ENCODE assay signal across 17 cellular contexts in the genomic region with DNA sequence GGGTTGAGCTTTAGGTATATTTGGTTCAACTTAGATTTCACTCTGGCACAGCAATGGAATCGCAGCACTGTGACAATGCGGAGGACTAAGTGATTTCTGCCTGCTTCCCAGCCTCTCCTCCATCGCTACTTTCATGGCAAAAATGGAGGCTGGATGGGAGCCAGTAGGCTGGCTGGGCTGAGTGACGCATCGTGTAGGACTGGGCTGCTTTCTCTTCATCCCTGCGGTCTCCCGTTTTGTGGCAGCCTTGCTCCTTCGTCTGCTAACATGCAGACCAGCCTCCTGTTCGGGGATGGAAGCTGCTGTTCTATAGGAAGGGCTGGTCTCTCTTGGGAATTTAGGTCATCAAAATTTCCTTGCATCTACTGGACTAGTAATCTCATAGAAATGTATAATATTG. TPM values are rescaled to one million over a fixed set of nuclear protein-coding genes. Genes with fewer than 3 reads are reported as not detected.
DNase-seq lines count a peak whose midpoint lies in the region; ATAC-seq and TF ChIP-seq lines count a peak whose summit lies in the region.
"Had no signal": no experiment of that assay in that cellular context is flagged by ENCODE, and none has a peak within 500 bp of the region (broad histone marks: within the 10 kb centered on the region; RNA-seq: fewer than 3 reads in every experiment).

No MANE protein-coding gene starts in this region.

- TF ChIP-seq CTCF in cardiac fibroblast (IDR thresholded peaks at IDR 0.05; ENCODE audit: low read depth, low read length), result no peak

- peaks cover 10% of the 10 kb centered on the region for H3K9me3 Mint-ChIP-seq in stimulated activated memory B cell treated with anti-CD40 and anti-IgM and Interleukin-4, amounts not matched to agents 10 μg/mL and 1 μg/mL and 100 μg/mL, for 72 hours
- H3K9me3 Mint-ChIP-seq: natural killer cell treated with Interleukin-12 subunit alpha and Interleukin-12 subunit beta and Interleukin-15 and Interleukin-18, amount 100 ng/mL, for 72 hours had no signal

- H3K9me3 ChIP-seq in right cardiac atrium (ENCODE audit: control insufficient read depth, low read length), result no peaks in the 10 kb centered on the region

- ATAC-seq in right cardiac atrium, result peak; percentile 47 to 55
- ATAC-seq in stimulated activated memory B cell treated with anti-CD40 and anti-IgM and Interleukin-4, amounts not matched to agents 10 μg/mL and 1 μg/mL and 100 μg/mL, for 72 hours, result no peak
- ATAC-seq: activated CD4-positive, alpha-beta T cell treated with anti-CD3 and anti-CD28 coated beads for 36 hours; natural killer cell treated with Interleukin-12 subunit alpha and Interleukin-12 subunit beta and Interleukin-15 and Interleukin-18, amount 100 ng/mL, for 72 hours had no signal

- no peak overlapping the region for H3K4me3 Mint-ChIP-seq in stimulated activated memory B cell treated with anti-CD40 and anti-IgM and Interleukin-4, amounts not matched to agents 10 μg/mL and 1 μg/mL and 100 μg/mL, for 72 hours
- H3K4me3 Mint-ChIP-seq: activated CD4-positive, alpha-beta T cell treated with anti-CD3 and anti-CD28 coated beads for 36 hours; natural killer cell treated with Interleukin-12 subunit alpha and Interleukin-12 subunit beta and Interleukin-15 and Interleukin-18, amount 100 ng/mL, for 72 hours had no signal

- H3K36me3 Mint-ChIP-seq in stimulated activated memory B cell treated with anti-CD40 and anti-IgM and Interleukin-4, amounts not matched to agents 10 μg/mL and 1 μg/mL and 100 μg/mL, for 72 hours, result peaks cover 20% of the 10 kb centered on the region
- H3K36me3 Mint-ChIP-seq: natural killer cell treated with Interleukin-12 subunit alpha and Interleukin-12 subunit beta and Interleukin-15 and Interleukin-18, amount 100 ng/mL, for 72 hours had no signal

- 55% methylated on average over 9 of the region's 9 CpGs for WGBS in right cardiac atrium

- no peaks in the 10 kb centered on the region for H3K27me3 ChIP-seq in right cardiac atrium (ENCODE audit: control insufficient read depth, insufficient read depth)
- H3K27me3 ChIP-seq: ascending aorta, heart right ventricle, tibial artery had no signal

- H3K27ac ChIP-seq in right cardiac atrium (ENCODE audit: low read length), result no peak overlapping the region
- H3K27ac ChIP-seq: ascending aorta, heart right ventricle, tibial artery had no signal

- H3K4me1 ChIP-seq in right cardiac atrium (ENCODE audit: control insufficient read depth, insufficient read depth, low read length), result no peaks in the 10 kb centered on the region
- H3K4me1 ChIP-seq: ascending aorta, heart right ventricle, tibial artery had no signal

- DNase-seq in right cardiac atrium (peak in 1 of 3 donors; percentile 80), cardiac septum (ENCODE audit: low spot score) (no peak), cardiac fibroblast (ENCODE audit: low read depth in 2 of 2) (peak; percentile 50 to 77), myocyte (ENCODE audit: low read depth) (peak; percentile 86), NCI-H2081 treated with DMSO at 0.1 percent for 48 hours (lab: John Stamatoyannopoulos, UW) (no peak), NCI-H2196 (lab: John Stamatoyannopoulos, UW; ENCODE audit: unreplicated experiment) (no peak), GM19238 (ENCODE audit: insufficient read length, low spot score) (no peak)
- DNase-seq: activated CD4-positive, alpha-beta T cell treated with anti-CD3 and anti-CD28 coated beads for 36 hours; DMS153; heart right ventricle; KG1; left cardiac atrium had no signal

- no peak overlapping the region for H3K27ac Mint-ChIP-seq in stimulated activated memory B cell treated with anti-CD40 and anti-IgM and Interleukin-4, amounts not matched to agents 10 μg/mL and 1 μg/mL and 100 μg/mL, for 72 hours
- H3K27ac Mint-ChIP-seq: activated CD4-positive, alpha-beta T cell treated with anti-CD3 and anti-CD28 coated beads for 36 hours; natural killer cell treated with Interleukin-12 subunit alpha and Interleukin-12 subunit beta and Interleukin-15 and Interleukin-18, amount 100 ng/mL, for 72 hours had no signal

- intact Hi-C loops in right cardiac atrium (cut with DNase I) (no loop called here), cardiac septum (cut with DNase I) (no loop called here)

- peaks cover 8% of the 10 kb centered on the region for H3K4me1 Mint-ChIP-seq in stimulated activated memory B cell treated with anti-CD40 and anti-IgM and Interleukin-4, amounts not matched to agents 10 μg/mL and 1 μg/mL and 100 μg/mL, for 72 hours
- H3K4me1 Mint-ChIP-seq: activated CD4-positive, alpha-beta T cell treated with anti-CD3 and anti-CD28 coated beads for 36 hours had no signal

- H3K4me3 ChIP-seq in right cardiac atrium (ENCODE audit: low read length) (peak overlapping the region; percentile 0), cardiac fibroblast (replicated peaks in 1 of 2; ENCODE audit: low read depth in 2 of 2, low read length in 2 of 2) (no peak overlapping the region)
- H3K4me3 ChIP-seq: ascending aorta, heart right ventricle, smooth muscle cell, tibial artery had no signal

- H3K27me3 Mint-ChIP-seq in stimulated activated memory B cell treated with anti-CD40 and anti-IgM and Interleukin-4, amounts not matched to agents 10 μg/mL and 1 μg/mL and 100 μg/mL, for 72 hours, result no peaks in the 10 kb centered on the region
- H3K27me3 Mint-ChIP-seq: activated CD4-positive, alpha-beta T cell treated with anti-CD3 and anti-CD28 coated beads for 36 hours had no signal

RNA-seq across cellular contexts. Expression of a gene that starts 15.9 kb away (rescaled TPM):
- total RNA-seq in right cardiac atrium, result 10 to 100 TPM; 11.6 to 18.2 (median 14.6) TPM
- polyA plus RNA-seq in right cardiac atrium, result 20.8 TPM
- total RNA-seq in cardiac septum, result 19.1 TPM
- 27.2 and 29.0 TPM in 2 replicates for total RNA-seq in myocyte
- 37.9 TPM for polyA plus RNA-seq in myocyte (2012)

RNA-seq across cellular contexts. Expression of a gene that starts 28.0 kb away (rescaled TPM):
- total RNA-seq in right cardiac atrium, result under 1 TPM; 0.23 to 0.40 (median 0.34) TPM
- polyA plus RNA-seq in right cardiac atrium, result 0.20 TPM
- total RNA-seq in cardiac septum, result 1.1 TPM
- total RNA-seq in myocyte, result 0.48 and 0.57 TPM in 2 replicates
- polyA plus RNA-seq in myocyte (2012), result 0.32 TPM
- total RNA-seq: ascending aorta had no signal

Comparison
In these comparisons a context has a peak if more than half of its experiments do, and no peak if none do; other contexts are left out.
1. DNase-seq: peak in cardiac fibroblast (2 of 2) and myocyte (single experiment); none in cardiac septum (single experiment), NCI-H2081 treated with DMSO at 0.1 percent for 48 hours (single experiment), NCI-H2196 (single experiment) and GM19238 (single experiment).